In genomic region chr4:6693274-6694176, GRCh38 we compare ENCODE assay signal across 1 cellular context.
A peak's percentile ranks its signal among the peaks of the same experiment; 100 is the strongest.
TF ChIP-seq lines count a peak whose summit lies in the region.

Gene S100P, plus strand, starts transcription at chr4:6693878. Its CDS starts 55 bp downstream, at chr4:6693933.

TF ChIP-seq in HepG2, 621 proteins besides CTCF, POLR2A, EP300 and RAD21 (continued from another document and continues in another):
- TF ChIP-seq MLLT10 (CRISPR knock-in tag; IDR thresholded peaks at IDR 0.05) (no peak), SIX1 (CRISPR knock-in tag; IDR thresholded peaks at IDR 0.05; ENCODE audit: borderline replicate concordance) (no peak), SRF (IDR thresholded peaks at IDR 0.05; ENCODE audit: low read depth, low read length) (0 out of 2 replicates have a peak, but pooled peaks have one; percentile 32), IRF9 (CRISPR knock-in tag; IDR thresholded peaks at IDR 0.05; ENCODE audit: borderline replicate concordance) (peak; percentile 75), PAF1 (CRISPR knock-in tag; IDR thresholded peaks at IDR 0.05) (no peak), PRPF4 (IDR thresholded peaks at IDR 0.05; ENCODE audit: low read depth, low read length, poor library complexity, severe bottlenecking) (no peak), ZNF317 (CRISPR knock-in tag; IDR thresholded peaks at IDR 0.05) (peak; percentile 78; the same call in 1 of the 2 replicates), NFE2L2 (IDR thresholded peaks at IDR 0.05; ENCODE audit: low read length) (no peak), TOE1 (CRISPR knock-in tag; IDR thresholded peaks at IDR 0.05) (no peak), CREM (IDR thresholded peaks at IDR 0.05) (peak; percentile 87), CREM (CRISPR knock-in tag; IDR thresholded peaks at IDR 0.05) (no peak), NBN (conservative IDR thresholded peaks at IDR 0.05) (no peak), TEAD2 (CRISPR knock-in tag; IDR thresholded peaks at IDR 0.05) (no peak), GTF3A (CRISPR knock-in tag; conservative IDR thresholded peaks at IDR 0.05) (no peak), HDAC2 (CRISPR knock-in tag; IDR thresholded peaks at IDR 0.05) (peak; percentile 76), ZNF296 (CRISPR knock-in tag; conservative IDR thresholded peaks at IDR 0.05) (no peak), ZNF788 (CRISPR knock-in tag; IDR thresholded peaks at IDR 0.05; ENCODE audit: borderline replicate concordance) (peak; percentile 50), RFX5 (IDR thresholded peaks at IDR 0.05; ENCODE audit: low read depth, low read length) (no peak), ZNF44 (CRISPR knock-in tag; IDR thresholded peaks at IDR 0.05) (0 out of 2 replicates have a peak, but pooled peaks have one; percentile 71), TRIM22 (IDR thresholded peaks at IDR 0.05) (no peak), PRDM10 (CRISPR knock-in tag; IDR thresholded peaks at IDR 0.05; ENCODE audit: low read depth) (peak; percentile 66; the same call in 1 of the 2 replicates), HOXA9 (CRISPR knock-in tag; IDR thresholded peaks at IDR 0.05; ENCODE audit: borderline replicate concordance) (no peak), ARID4A (CRISPR knock-in tag; IDR thresholded peaks at IDR 0.05; ENCODE audit: borderline replicate concordance) (peak; percentile 88; the same call in 1 of the 2 replicates), GZF1 (CRISPR knock-in tag; IDR thresholded peaks at IDR 0.05) (no peak), GMEB2 (CRISPR knock-in tag; IDR thresholded peaks at IDR 0.05; ENCODE audit: low read depth) (no peak), ZNF776 (CRISPR knock-in tag; IDR thresholded peaks at IDR 0.05) (peak; percentile 93), ESRRA (CRISPR knock-in tag; IDR thresholded peaks at IDR 0.05; ENCODE audit: low read depth) (no peak; the same call in none of the 2 replicates), ZNF724P (CRISPR knock-in tag; IDR thresholded peaks at IDR 0.05; ENCODE audit: borderline replicate concordance) (0 out of 2 replicates have a peak, but pooled peaks have one; percentile 39), ZNF839 (CRISPR knock-in tag; IDR thresholded peaks at IDR 0.05; ENCODE audit: borderline replicate concordance) (no peak), ZNF598 (CRISPR knock-in tag; IDR thresholded peaks at IDR 0.05; ENCODE audit: borderline replicate concordance) (peak; percentile 56; the same call in 1 of the 2 replicates), ZBTB4 (CRISPR knock-in tag; IDR thresholded peaks at IDR 0.05; ENCODE audit: borderline replicate concordance) (no peak), RERE (CRISPR knock-in tag; IDR thresholded peaks at IDR 0.05; ENCODE audit: low read depth) (no peak; the same call in 1 of the 2 replicates), UBTF (CRISPR knock-in tag; IDR thresholded peaks at IDR 0.05) (peak; percentile 47), FOXK2 (IDR thresholded peaks at IDR 0.05) (no peak), ZNF3 (CRISPR knock-in tag; IDR thresholded peaks at IDR 0.05) (no peak)
